Comparison of ENCODE assay signal across 13 cellular contexts in genomic region chr2:81389203-81389602, GRCh38.
DNase-seq lines count a peak whose midpoint lies in the region; ATAC-seq and TF ChIP-seq lines count a peak whose summit lies in the region.
"Had no signal": no experiment of that assay in that cellular context is flagged by ENCODE, and none has a peak within 500 bp of the region (broad histone marks: within the 10 kb centered on the region; RNA-seq: fewer than 3 reads in every experiment).

No MANE protein-coding gene starts in this region.

- no peak overlapping the region for H3K27ac ChIP-seq in SU-DHL-6 (ENCODE audit: low read depth, low read length)
- H3K27ac ChIP-seq in CD4-positive, alpha-beta T cell (ENCODE audit: low read depth, low read length), result no peak overlapping the region
- H3K27ac ChIP-seq: cardiac muscle cell had no signal

- no peaks in the 10 kb centered on the region for H3K9me2 ChIP-seq in SU-DHL-6 (replicated peaks; ENCODE audit: insufficient read depth, low read length)

- no peak for ATAC-seq in CD4-positive, alpha-beta T cell (ENCODE audit: poor library complexity)
- ATAC-seq in HG03469 (IDR thresholded peaks at IDR 0.05; ENCODE audit: unreplicated experiment), result no peak

- H3K36me3 Mint-ChIP-seq in neural crest cell (ENCODE audit: low read depth), result no peaks in the 10 kb centered on the region
- no peaks in the 10 kb centered on the region for H3K36me3 Mint-ChIP-seq in CD4-positive, alpha-beta T cell (ENCODE audit: low read depth)
- H3K36me3 Mint-ChIP-seq: activated naive CD4-positive, alpha-beta T cell treated with anti-CD3 and anti-CD28 coated beads, Interleukin-2, amount 10 ng/mL, durations not matched to agents 7 days and 5 days had no signal

- no peak overlapping the region for H3K4me2 ChIP-seq in SU-DHL-6 (ENCODE audit: low read depth, low read length, poor library complexity, severe bottlenecking)

- POLR2A ChIA-PET in CD4-positive, alpha-beta T cell (lab: Charles Lee), result no interaction called here

- in situ Hi-C loops in KBM-7 (cut with MboI; ENCODE audit: low pct_unique_long_range_greater_than_20kb, low sequenced_read_pairs), result no loop called here

- H3K27me3 ChIP-seq in SU-DHL-6 (ENCODE audit: low read length), result no peaks in the 10 kb centered on the region
- H3K27me3 ChIP-seq in CD4-positive, alpha-beta T cell (ENCODE audit: control insufficient read depth, insufficient read depth, low read length), result no peaks in the 10 kb centered on the region
- H3K27me3 ChIP-seq: cardiac muscle cell had no signal

- no peak overlapping the region for H3K27ac Mint-ChIP-seq in neural crest cell (ENCODE audit: unreplicated experiment)
- H3K27ac Mint-ChIP-seq in CD4-positive, alpha-beta T cell, result no peak overlapping the region
- H3K27ac Mint-ChIP-seq: activated naive CD4-positive, alpha-beta T cell treated with anti-CD3 and anti-CD28 coated beads, Interleukin-2, amount 10 ng/mL, durations not matched to agents 7 days and 5 days had no signal

- DNase-seq in NCI-H82 (lab: John Stamatoyannopoulos, UW) (peak; percentile 15), NCI-H82 treated with DMSO at 0.1 percent for 48 hours (lab: John Stamatoyannopoulos, UW; ENCODE audit: unreplicated experiment) (no peak), KBM-7 (peak; percentile 22), neural crest cell (ENCODE audit: low read depth, low spot score) (no peak), medulla oblongata (ENCODE audit: extremely low spot score) (no peak)
- DNase-seq in CD4-positive, alpha-beta T cell, result no peak
- DNase-seq: activated naive CD4-positive, alpha-beta T cell treated with anti-CD3 and anti-CD28 coated beads, Interleukin-2, amount 10 ng/mL, durations not matched to agents 7 days and 5 days; NCI-H1417 treated with DMSO at 0.1 percent for 48 hours; NCI-H510A treated with DMSO at 0.1 percent for 48 hours; Right ventricle myocardium superior had no signal

- H3K27me3 Mint-ChIP-seq in neural crest cell (ENCODE audit: low read depth), result no peaks in the 10 kb centered on the region
- no peaks in the 10 kb centered on the region for H3K27me3 Mint-ChIP-seq in CD4-positive, alpha-beta T cell
- H3K27me3 Mint-ChIP-seq: activated naive CD4-positive, alpha-beta T cell treated with anti-CD3 and anti-CD28 coated beads, Interleukin-2, amount 10 ng/mL, durations not matched to agents 7 days and 5 days had no signal

- no peak overlapping the region for H3K9ac ChIP-seq in SU-DHL-6 (ENCODE audit: low read length)

- H3K4me3 Mint-ChIP-seq in neural crest cell, result no peak overlapping the region
- H3K4me3 Mint-ChIP-seq in CD4-positive, alpha-beta T cell, result no peak overlapping the region
- H3K4me3 Mint-ChIP-seq: activated naive CD4-positive, alpha-beta T cell treated with anti-CD3 and anti-CD28 coated beads, Interleukin-2, amount 10 ng/mL, durations not matched to agents 7 days and 5 days had no signal

- H3K9me3 Mint-ChIP-seq in neural crest cell, result peaks cover 14% of the 10 kb centered on the region
- peaks cover 28% of the 10 kb centered on the region for H3K9me3 Mint-ChIP-seq in CD4-positive, alpha-beta T cell

- H2AFZ ChIP-seq in SU-DHL-6 (ENCODE audit: low read depth, low read length, severe bottlenecking), result no peak overlapping the region

- no peaks in the 10 kb centered on the region for H3K36me3 ChIP-seq in SU-DHL-6 (ENCODE audit: low read length)
- H3K36me3 ChIP-seq: cardiac muscle cell had no signal

- H3K4me3 ChIP-seq in SU-DHL-6 (ENCODE audit: insufficient read depth, low read length, poor library complexity, severe bottlenecking), result no peak overlapping the region
- H3K4me3 ChIP-seq: cardiac muscle cell had no signal

- no peaks in the 10 kb centered on the region for H3F3A ChIP-seq in SU-DHL-6 (ENCODE audit: insufficient read depth)

- no peaks in the 10 kb centered on the region for H4K20me1 ChIP-seq in SU-DHL-6 (ENCODE audit: low read depth, low read length)

- no peaks in the 10 kb centered on the region for H3K79me2 ChIP-seq in SU-DHL-6 (ENCODE audit: insufficient read depth, low read length)

- intact Hi-C loops in CD4-positive, alpha-beta T cell (cut with DNase I, micrococcal nuclease), result no loop called here

- H3K4me1 Mint-ChIP-seq in neural crest cell, result no peaks in the 10 kb centered on the region
- no peaks in the 10 kb centered on the region for H3K4me1 Mint-ChIP-seq in CD4-positive, alpha-beta T cell (ENCODE audit: low read depth)
- H3K4me1 Mint-ChIP-seq: activated naive CD4-positive, alpha-beta T cell treated with anti-CD3 and anti-CD28 coated beads, Interleukin-2, amount 10 ng/mL, durations not matched to agents 7 days and 5 days had no signal

- CTCF ChIA-PET in CD4-positive, alpha-beta T cell (lab: Charles Lee), result no interaction called here

- H3K9me3 ChIP-seq in SU-DHL-6 (ENCODE audit: insufficient read depth, low read length), result peaks cover 8% of the 10 kb centered on the region; the same call in 1 of the 2 replicates
- H3K9me3 ChIP-seq in CD4-positive, alpha-beta T cell (ENCODE audit: control insufficient read depth, low read length), result no peaks in the 10 kb centered on the region

- TF ChIP-seq CTCF in SU-DHL-6 (IDR thresholded peaks at IDR 0.05; ENCODE audit: insufficient read depth, low read length, poor library complexity, severe bottlenecking) (peak; percentile 34), neural crest cell (conservative IDR thresholded peaks at IDR 0.05) (peak; percentile 41)
- no peak for TF ChIP-seq CTCF in CD4-positive, alpha-beta T cell (IDR thresholded peaks at IDR 0.05)

Comparison
In these comparisons a context has a peak if more than half of its experiments do, and no peak if none do; other contexts are left out.
1. DNase-seq: peak in NCI-H82 (single experiment) and KBM-7 (single experiment); none in NCI-H82 treated with DMSO at 0.1 percent for 48 hours (single experiment), neural crest cell (single experiment), CD4-positive, alpha-beta T cell (0 of 10) and medulla oblongata (single experiment).